In the genomic region with DNA sequence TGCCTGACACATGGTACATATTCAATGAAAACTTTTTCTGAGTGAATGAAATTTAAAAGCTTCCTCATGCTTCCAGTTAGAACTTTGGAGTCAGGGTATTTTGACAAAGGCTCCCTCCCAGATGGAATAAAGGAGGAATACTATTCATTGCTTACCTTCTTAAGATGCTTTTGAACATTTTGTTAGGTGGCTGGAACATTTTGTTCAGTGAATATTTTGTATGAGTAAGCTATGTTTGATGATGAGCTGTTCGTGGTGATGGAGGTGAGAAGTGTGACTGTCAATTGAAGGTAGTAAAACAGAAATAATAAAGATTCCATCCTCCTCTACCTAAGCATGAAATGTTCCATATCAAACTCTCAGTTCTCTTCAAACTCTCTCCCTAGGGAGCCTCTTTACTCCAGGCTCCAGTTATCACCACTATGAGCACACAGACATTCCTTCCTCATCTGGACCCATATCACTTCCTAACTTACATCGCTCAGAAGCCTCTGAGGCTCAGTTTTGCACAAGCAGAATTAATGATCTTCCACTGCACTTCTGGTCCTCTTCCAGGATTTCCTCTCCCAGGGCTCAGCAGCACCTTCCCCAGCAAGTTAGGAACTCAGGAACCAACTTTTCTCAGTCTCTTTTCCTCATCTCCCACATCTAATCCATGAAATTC, we compare ENCODE assay signal across 24 cellular contexts. TPM values are rescaled to one million over a fixed set of nuclear protein-coding genes. Genes with fewer than 3 reads are reported as not detected.
A peak's percentile ranks its signal among the peaks of the same experiment; 100 is the strongest.
DNase-seq lines count a peak whose midpoint lies in the region; ATAC-seq, FAIRE-seq and TF ChIP-seq lines count a peak whose summit lies in the region.
"Had no signal": no experiment of that assay in that cellular context is flagged by ENCODE, and none has a peak within 500 bp of the region (broad histone marks: within the 10 kb centered on the region; RNA-seq: fewer than 3 reads in every experiment).

No MANE protein-coding gene starts in this region.

- H3K4me3 ChIP-seq in K562 (no peak overlapping the region), bronchial epithelial cell (ENCODE audit: low read depth, low read length) (no peak overlapping the region), fibroblast of pulmonary artery (replicated peaks; ENCODE audit: low read depth, low read length) (no peak overlapping the region)
- H3K4me3 ChIP-seq: HAP-1 had no signal

- no peaks in the 10 kb centered on the region for H3K79me2 ChIP-seq in K562 (ENCODE audit: control insufficient read depth, insufficient read depth, low read length)

- H3K9ac ChIP-seq in K562 (ENCODE audit: insufficient read depth in 1 of 2, low read depth in 2 of 2, low read length in 2 of 2): no peak overlapping the region

- H4K20me1 ChIP-seq in K562 (replicated peaks; ENCODE audit: control insufficient read depth, insufficient read depth, low read length): no peaks in the 10 kb centered on the region

- ATAC-seq in K562 (peak; percentile 58; the same call in 2 of the 3 replicates), omental fat pad (ENCODE audit: low FRiP score) (peak; percentile 23), HG03439 (IDR thresholded peaks at IDR 0.05; ENCODE audit: unreplicated experiment) (no peak)

- H3K36me3 ChIP-seq in K562 (ENCODE audit: control insufficient read depth, insufficient read depth, low read length) (no peaks in the 10 kb centered on the region), bronchial epithelial cell (ENCODE audit: control insufficient read depth, insufficient read depth, low read length) (no peaks in the 10 kb centered on the region)
- H3K36me3 ChIP-seq: HAP-1 had no signal

- H3K27me3 ChIP-seq in K562 (ENCODE audit: control insufficient read depth in 2 of 2, insufficient read depth in 2 of 2, low read length in 2 of 2) (no peaks in the 10 kb centered on the region), bronchial epithelial cell (ENCODE audit: control insufficient read depth, insufficient read depth, low read length) (peaks cover 2% of the 10 kb centered on the region)

- DNase-seq in K562 (ENCODE audit: extremely low read depth in 1 of 4, low spot score in 3 of 4): no peak
- peak; percentile 6 for DNase-seq in bronchial epithelial cell (ENCODE audit: low read depth)
- peak; percentile 12 for DNase-seq in fibroblast of pulmonary artery (ENCODE audit: low read depth)
- DNase-seq in omental fat pad (ENCODE audit: low spot score): no peak
- no peak for DNase-seq in NOMO-1 treated with dmso at 0.1 percent for 144 hours (lab: John Stamatoyannopoulos, UW; ENCODE audit: unreplicated experiment)
- DNase-seq in NCI-H2029 treated with DMSO at 0.1 percent for 48 hours (lab: John Stamatoyannopoulos, UW): no peak
- DNase-seq: C1 segment of cervical spinal cord; Calu3; CD4-positive, alpha-beta memory T cell; COR-L47; DMS53; DMS79 treated with DMSO at 0.1 percent for 48 hours; GF-D8; GOT3; HFFc6 had no signal

- 0 out of 2 replicates have a peak overlapping the region, but pooled peaks have one; percentile 20 for H2AFZ ChIP-seq in K562 (ENCODE audit: low read depth, low read length)

- no peak for TF ChIP-seq POLR2A in K562 (conservative IDR thresholded peaks at IDR 0.05)

- WGBS in K562 (ENCODE audit: insufficient coverage, low coverage, missing lambda C conversion rate): 19% methylated on average over 2 of the region's 2 CpGs

- H3K4me2 ChIP-seq in K562 (ENCODE audit: insufficient read depth, low read length): no peak overlapping the region

- H3K4me1 ChIP-seq in K562 (replicated peaks in 1 of 2; ENCODE audit: control insufficient read depth in 2 of 2, insufficient read depth in 2 of 2, low read length in 2 of 2): peaks cover 0 to 16% of the 10 kb centered on the region in 2 experiments; a peak in 2 of 5 replicates
- H3K4me1 ChIP-seq: HAP-1 had no signal

- FAIRE-seq in K562 (lab: Jason Lieb, UNC): peak; percentile 48
- no peak for FAIRE-seq in bronchial epithelial cell (lab: Jason Lieb, UNC)
- FAIRE-seq: GM12891, H54 had no signal

- POLR2A ChIA-PET in K562 (lab: Yijun Ruan, JAX): interaction anchor here (0.8 to 1.1 kb wide), 2 partner anchors 12 to 16 kb away, joined by 3 to 4 read pairs; no protein-coding TSS in a partner anchor

- in situ Hi-C loops in K562 (cut with MboI): no loop called here

- TF ChIP-seq RAD21 in K562 (CRISPR knock-in tag; conservative IDR thresholded peaks at IDR 0.05 in 1 of 2, IDR thresholded peaks at IDR 0.05 in 1 of 2): no peak

- no peak overlapping the region for H3K27ac ChIP-seq in K562 (ENCODE audit: extremely low read depth, low read depth, low read length)

- intact Hi-C loops in K562 (cut with micrococcal nuclease): no loop called here

- BruUV-seq in K562 (replicated peaks; lab: Mats Ljungman, UMichigan): no TSS peak

- CTCF ChIA-PET in K562 (lab: Yijun Ruan, JAX; ENCODE audit: low intra/inter-chr PET ratio): no interaction called here

- H3K9me3 ChIP-seq in K562 (replicated peaks; ENCODE audit: control insufficient read depth, insufficient read depth, low read depth, low read length): no peaks in the 10 kb centered on the region
- H3K9me3 ChIP-seq: HAP-1 had no signal

- TF ChIP-seq EP300 in K562 (IDR thresholded peaks at IDR 0.05; ENCODE audit: low read length): no peak

- TF ChIP-seq CTCF in K562 (IDR thresholded peaks at IDR 0.05 in 2 of 3, conservative IDR thresholded peaks at IDR 0.05 in 1 of 3; ENCODE audit: insufficient read depth in 2 of 3, low read depth in 1 of 3, low read length in 3 of 3) (no peak), bronchial epithelial cell (IDR thresholded peaks at IDR 0.05; ENCODE audit: insufficient read depth, low read length, severe bottlenecking) (no peak), fibroblast of pulmonary artery (IDR thresholded peaks at IDR 0.05; ENCODE audit: low read length, missing control alignments) (no peak), omental fat pad (IDR thresholded peaks at IDR 0.05) (no peak)

- H3K9me1 ChIP-seq in K562 (ENCODE audit: control insufficient read depth, insufficient read depth, low read length): no peaks in the 10 kb centered on the region

TF ChIP-seq in K562, 482 proteins besides CTCF, POLR2A, EP300 and RAD21 (continues in another document):
- TF ChIP-seq L3MBTL2 (IDR thresholded peaks at IDR 0.05) (0 out of 2 replicates have a peak, but pooled peaks have one; percentile 13), CTBP1 (IDR thresholded peaks at IDR 0.05; ENCODE audit: borderline replicate concordance) (peak; percentile 28; the same call in 1 of the 2 replicates), STAG1 (CRISPR knock-in tag; IDR thresholded peaks at IDR 0.05; ENCODE audit: borderline replicate concordance) (no peak)

RNA-seq across cellular contexts. Expression of a gene that starts 2.5 kb away (rescaled TPM):
- 0.32 and 0.81 TPM in 2 replicates for total RNA-seq in K562 (2011; cell fraction: chromatin; rRNA removed; ENCODE audit: low replicate concordance)
- total RNA-seq in K562 (2011; cell fraction: nucleolus; rRNA removed): 0.17 and 0.39 TPM in 2 replicates
- total RNA-seq in K562 (2011; cell fraction: nucleoplasm; rRNA removed): 0.29 TPM in 1 of 2 replicates, not detected in the other
- total RNA-seq in K562 (2014; rRNA removed) (0.05 TPM in 1 of 2 replicates, not detected in the other), K562 (2014; rRNA removed; fragmentation: Illumina TruSeq; extraction: Trizol) (0.06 TPM in 1 of 2 replicates, not detected in the other), K562 (2015; rRNA removed; fragmentation: Illumina TruSeq; extraction: Trizol) (0.07 TPM in 1 of 2 replicates, not detected in the other), K562 (2021) (0.09 TPM in 1 of 2 replicates, not detected in the other), bronchial epithelial cell (not detected in 2 replicates), omental fat pad (10 to 100 TPM; 12.2 to 56.8 (median 36.3) TPM)
- polyA plus RNA-seq in K562 (2011; rRNA removed) (0.04 and 0.07 TPM in 2 replicates), K562 (2014; fragmentation: Illumina TruSeq; extraction: Trizol) (not detected in 2 replicates), K562 (2014; fragmentation: Nextera tagmentation; extraction: Ambion mirVana) (under 1 TPM in 1 of 2 experiments, not detected in 1; 0.08 TPM), K562 (2014; rRNA removed) (0.33 TPM in 1 of 2 replicates, not detected in the other)
- 0.04 TPM in 1 of 2 replicates, not detected in the other for polyA plus RNA-seq in K562 (2011; cell fraction: cytosol; rRNA removed)
- polyA plus RNA-seq in K562 (2011; cell fraction: nucleus; rRNA removed): 0.20 and 0.31 TPM in 2 replicates
- 0.08 and 0.53 TPM in 2 replicates for polyA plus RNA-seq in K562 (2012)
- polyA minus RNA-seq in K562 (2011; rRNA and poly(A)+ RNA removed): 0.12 TPM in 1 of 2 replicates, not detected in the other
- polyA minus RNA-seq in K562 (2011; cell fraction: cytosol; rRNA and poly(A)+ RNA removed): not detected in 2 replicates
- polyA minus RNA-seq in K562 (2011; cell fraction: nucleus; rRNA and poly(A)+ RNA removed): not detected in 2 replicates
- total RNA-seq: A172, A673, Calu3, Daoy, G401, HFFc6 had no signal
- polyA plus RNA-seq: BJ; CD4-positive, alpha-beta memory T cell had no signal

Comparison
In these comparisons a context has a peak if more than half of its experiments do, and no peak if none do; other contexts are left out.
1. DNase-seq: peak in bronchial epithelial cell (single experiment) and fibroblast of pulmonary artery (single experiment); none in K562 (0 of 4), omental fat pad (single experiment), NOMO-1 treated with dmso at 0.1 percent for 144 hours (single experiment) and NCI-H2029 treated with DMSO at 0.1 percent for 48 hours (single experiment).
2. RNA of a gene that starts 2.5 kb away (total RNA-seq): 12.2 to 56.8 TPM in omental fat pad; 0.05 to 0.81 TPM in K562 and not detected in bronchial epithelial cell; every median in the first group is over 4 times any median in the second.